ENCODE assay signal across 18 cellular contexts in the genomic region with DNA sequence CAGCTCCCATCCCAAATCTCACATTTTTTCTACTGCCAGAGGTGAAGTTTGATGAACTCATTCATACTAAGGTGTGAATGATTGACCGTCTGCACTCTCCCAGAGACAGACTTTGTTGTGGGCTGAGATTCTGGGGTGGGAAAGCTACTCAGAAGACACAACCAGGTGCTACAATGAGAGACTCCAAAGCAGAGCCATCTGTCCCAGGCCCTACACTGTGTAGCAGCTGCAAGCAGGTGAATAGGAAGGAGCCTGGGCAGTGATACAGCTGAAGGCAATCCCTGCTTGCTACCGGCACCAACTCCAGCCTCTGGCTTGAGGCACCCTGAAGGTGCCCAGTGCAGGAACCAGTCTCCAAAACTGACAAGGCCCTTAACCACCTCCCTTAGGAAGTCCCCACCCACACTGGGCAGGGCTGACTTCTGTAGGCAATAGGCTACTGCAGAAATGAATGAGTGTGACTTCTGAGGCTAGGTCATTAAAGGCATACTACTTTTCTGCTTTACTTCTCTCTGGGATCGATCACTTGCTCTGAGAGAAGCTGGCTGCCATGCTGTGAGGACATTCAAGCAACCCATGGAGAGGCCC.
DNase-seq lines count a peak whose midpoint lies in the region; ATAC-seq, FAIRE-seq and TF ChIP-seq lines count a peak whose summit lies in the region.
"Had no signal": no experiment of that assay in that cellular context is flagged by ENCODE, and none has a peak within 500 bp of the region (broad histone marks: within the 10 kb centered on the region; RNA-seq: fewer than 3 reads in every experiment).

No MANE protein-coding gene starts in this region.

- H3K36me3 ChIP-seq in naive thymus-derived CD4-positive, alpha-beta T cell (ENCODE audit: control insufficient read depth in 2 of 3, insufficient read depth in 3 of 3, low read length in 3 of 3): no peaks in the 10 kb centered on the region
- H3K36me3 ChIP-seq in aorta (ENCODE audit: control insufficient read depth in 1 of 2, insufficient read depth in 2 of 2, low read length in 1 of 2): no peaks in the 10 kb centered on the region
- H3K36me3 ChIP-seq: left lung, right lobe of liver, SJCRH30, upper lobe of left lung had no signal

- no peaks in the 10 kb centered on the region for H3K27me3 ChIP-seq in naive thymus-derived CD4-positive, alpha-beta T cell (ENCODE audit: control insufficient read depth in 2 of 2, insufficient read depth in 2 of 2, low read length in 2 of 2)
- H3K27me3 ChIP-seq in aorta (ENCODE audit: control insufficient read depth in 1 of 2, insufficient read depth in 2 of 2, low read length in 1 of 2): no peaks in the 10 kb centered on the region
- H3K27me3 ChIP-seq: right lobe of liver, upper lobe of left lung had no signal

- no peak for DNase-seq in activated CD4-positive, CD25-positive, alpha-beta regulatory T cell (lab: John Stamatoyannopoulos, UW)
- DNase-seq in GM12892 (ENCODE audit: insufficient read length) (no peak), KG1 (lab: John Stamatoyannopoulos, UW) (no peak), AG20443 (ENCODE audit: low spot score) (no peak), aorta (no peak)
- DNase-seq in activated T-cell treated with anti-CD3 and anti-CD28 coated beads, Interleukin-2, amount 50 U/mL, for 48 hours: peak; percentile 63 to 73
- DNase-seq in naive thymus-derived CD4-positive, alpha-beta T cell: no peak
- DNase-seq: 8988T, foreskin fibroblast, left lung, NCI-H1092, NCI-H2107, NCI-H526, right lobe of liver, SJCRH30, upper lobe of left lung had no signal

- H3K4me1 ChIP-seq in naive thymus-derived CD4-positive, alpha-beta T cell (ENCODE audit: control insufficient read depth in 2 of 2, insufficient read depth in 2 of 2, low read length in 2 of 2): peaks cover 13 to 36% of the 10 kb centered on the region in 2 donors
- H3K4me1 ChIP-seq in aorta (ENCODE audit: control insufficient read depth in 1 of 2, insufficient read depth in 2 of 2, low read length in 2 of 2): no peaks in the 10 kb centered on the region
- H3K4me1 ChIP-seq: right lobe of liver, SJCRH30 had no signal

- TF ChIP-seq POLR2A in GM12892 (IDR thresholded peaks at IDR 0.05; ENCODE audit: low read depth, low read length): no peak

- intact Hi-C loops in naive thymus-derived CD4-positive, alpha-beta T cell (cut with micrococcal nuclease): no loop called here
- intact Hi-C loops in aorta (cut with DNase I): no loop called here

- H3K27me3 Mint-ChIP-seq in naive thymus-derived CD4-positive, alpha-beta T cell: peaks cover 0 to 2% (median 0%) of the 10 kb centered on the region in 5 donors

- H3K4me3 ChIP-seq in naive thymus-derived CD4-positive, alpha-beta T cell (ENCODE audit: low read length): no peak overlapping the region
- H3K4me3 ChIP-seq in aorta (ENCODE audit: low read length in 2 of 2): no peak overlapping the region
- H3K4me3 ChIP-seq: left lung, right lobe of liver, SJCRH30, upper lobe of left lung had no signal

- WGBS in aorta, 2 donors: 96 to 98% methylated on average over 3 of the region's 3 CpGs

- H3K4me3 Mint-ChIP-seq in naive thymus-derived CD4-positive, alpha-beta T cell: peak overlapping the region in 1 of 10 donors; percentile 29
- H3K4me3 Mint-ChIP-seq: CD14-positive monocyte had no signal

- POLR2A ChIA-PET in naive thymus-derived CD4-positive, alpha-beta T cell (lab: Charles Lee): interaction anchor here (0.6 to 9.7 kb wide), 6 partner anchors 13 to 980 kb away, joined by 3 to 95 read pairs (median 4); no protein-coding TSS in a partner anchor

- no peak overlapping the region for H3K27ac ChIP-seq in naive thymus-derived CD4-positive, alpha-beta T cell (ENCODE audit: low read depth, low read length)
- no peak overlapping the region for H3K27ac ChIP-seq in aorta (ENCODE audit: low read depth in 1 of 2, low read length in 2 of 2)
- H3K27ac ChIP-seq: left lung, right lobe of liver, SJCRH30, upper lobe of left lung had no signal

- H3K36me3 Mint-ChIP-seq in naive thymus-derived CD4-positive, alpha-beta T cell: peaks cover 0 to 11% (median 0%) of the 10 kb centered on the region in 5 donors

- FAIRE-seq in GM12892 (lab: Jason Lieb, UNC): peak; percentile 36

- peak overlapping the region in 1 of 9 donors; percentile 1 for H3K27ac Mint-ChIP-seq in naive thymus-derived CD4-positive, alpha-beta T cell

- ATAC-seq in activated CD4-positive, CD25-positive, alpha-beta regulatory T cell treated with anti-CD3 and anti-CD28 coated beads, Interleukin-2, amount 50 U/mL, for 24 hours: peak; percentile 75 to 77
- peak; percentile 33 for ATAC-seq in naive thymus-derived CD4-positive, alpha-beta T cell
- ATAC-seq in aorta (ENCODE audit: low FRiP score): no peak
- ATAC-seq: left lung, right lobe of liver had no signal

- peaks cover 0 to 2% (median 0%) of the 10 kb centered on the region in 11 donors for H3K9me3 Mint-ChIP-seq in naive thymus-derived CD4-positive, alpha-beta T cell

- no peaks in the 10 kb centered on the region for H3K9me3 ChIP-seq in naive thymus-derived CD4-positive, alpha-beta T cell (ENCODE audit: control insufficient read depth in 2 of 3, low read length in 3 of 3)
- H3K9me3 ChIP-seq in aorta (ENCODE audit: control insufficient read depth, low read length): peaks cover 2% of the 10 kb centered on the region
- H3K9me3 ChIP-seq: left lung, right lobe of liver, SJCRH30, upper lobe of left lung had no signal

- CTCF ChIA-PET in naive thymus-derived CD4-positive, alpha-beta T cell (lab: Charles Lee): interaction anchor here (1.3 kb wide), 1 partner anchor 17 kb away, joined by 3 read pairs; no protein-coding TSS in a partner anchor

- H3K4me1 Mint-ChIP-seq in naive thymus-derived CD4-positive, alpha-beta T cell: peaks cover 29 to 72% (median 60%) of the 10 kb centered on the region in 7 donors

Comparison
In these comparisons a context has a peak if more than half of its experiments do, and no peak if none do; other contexts are left out.
1. DNase-seq: peak in activated T-cell treated with anti-CD3 and anti-CD28 coated beads, Interleukin-2, amount 50 U/mL, for 48 hours (2 of 2); none in activated CD4-positive, CD25-positive, alpha-beta regulatory T cell (0 of 4), GM12892 (single experiment), naive thymus-derived CD4-positive, alpha-beta T cell (0 of 9), KG1 (single experiment), AG20443 (single experiment) and aorta (0 of 2).